ENCODE assay signal across 17 cellular contexts in genomic region chr6:102398788-102399390, GRCh38.
"Had no signal": no experiment of that assay in that cellular context is flagged by ENCODE, and none has a peak within 500 bp of the region (broad histone marks: within the 10 kb centered on the region; RNA-seq: fewer than 3 reads in every experiment).

No MANE protein-coding gene starts in this region.

- H3K27ac ChIP-seq: left ventricle myocardium inferior, suprapubic skin had no signal

- ATAC-seq: activated CD4-positive, CD25-positive, alpha-beta regulatory T cell treated with anti-CD3 and anti-CD28 coated beads, Interleukin-2, amount 50 U/mL, for 24 hours; natural killer cell; right cardiac atrium had no signal

- H3K4me1 Mint-ChIP-seq: activated naive CD8-positive, alpha-beta T cell treated with anti-CD3 and anti-CD28 coated beads, Interleukin-2, amount 10 ng/mL, durations not matched to agents 7 days and 5 days; memory B cell; natural killer cell had no signal

- H3K4me3 ChIP-seq: left ventricle myocardium inferior, suprapubic skin had no signal

- H3K9me3 Mint-ChIP-seq: activated naive CD8-positive, alpha-beta T cell treated with anti-CD3 and anti-CD28 coated beads, Interleukin-2, amount 10 ng/mL, durations not matched to agents 7 days and 5 days; stimulated activated naive CD8-positive, alpha-beta T cell treated with anti-CD3 and anti-CD28 coated beads, Interleukin-15, Interleukin-2, amounts not matched to agents 100 ng/mL and 50 ng/mL, for 24 hours had no signal

- DNase-seq: activated CD4-positive, alpha-beta T cell treated with anti-CD3 and anti-CD28 coated beads, Interleukin-2, amount 50 U/mL, for 1 hour; activated naive CD8-positive, alpha-beta T cell treated with anti-CD3 and anti-CD28 coated beads, Interleukin-2, amount 10 ng/mL, durations not matched to agents 7 days and 5 days; anterior cingulate cortex; dermis blood vessel endothelial cell; erythroblast; kidney; left ventricle myocardium inferior; natural killer cell; occipital lobe; right cardiac atrium; small intestine; trophoblast cell had no signal

- H3K27me3 ChIP-seq: suprapubic skin had no signal

- H3K27me3 Mint-ChIP-seq: activated naive CD8-positive, alpha-beta T cell treated with anti-CD3 and anti-CD28 coated beads, Interleukin-2, amount 10 ng/mL, durations not matched to agents 7 days and 5 days; memory B cell; stimulated activated naive CD8-positive, alpha-beta T cell treated with anti-CD3 and anti-CD28 coated beads, Interleukin-15, Interleukin-2, amounts not matched to agents 100 ng/mL and 50 ng/mL, for 24 hours had no signal

- H3K27ac Mint-ChIP-seq: activated naive CD8-positive, alpha-beta T cell treated with anti-CD3 and anti-CD28 coated beads, Interleukin-2, amount 10 ng/mL, durations not matched to agents 7 days and 5 days; activated T-helper 1 cell treated with anti-CD3 and anti-CD28 coated beads, Interleukin-12 subunit alpha, Interleukin-12 subunit beta, Interleukin-2, Interleukin-4 antibody, amounts not matched to agents 30 ng/mL and 10 ng/mL and 1 ng/mL, durations not matched to agents 14 hours and 24 hours and 36 hours; memory B cell; natural killer cell; stimulated activated naive CD8-positive, alpha-beta T cell treated with anti-CD3 and anti-CD28 coated beads, Interleukin-15, Interleukin-2, amounts not matched to agents 100 ng/mL and 50 ng/mL, for 24 hours had no signal

- H3K36me3 ChIP-seq: left ventricle myocardium inferior, suprapubic skin had no signal

- H3K4me3 Mint-ChIP-seq: activated naive CD8-positive, alpha-beta T cell treated with anti-CD3 and anti-CD28 coated beads, Interleukin-2, amount 10 ng/mL, durations not matched to agents 7 days and 5 days; activated T-helper 1 cell treated with anti-CD3 and anti-CD28 coated beads, Interleukin-12 subunit alpha, Interleukin-12 subunit beta, Interleukin-2, Interleukin-4 antibody, amounts not matched to agents 30 ng/mL and 10 ng/mL and 1 ng/mL, durations not matched to agents 14 hours and 24 hours and 36 hours; memory B cell; natural killer cell; stimulated activated naive CD8-positive, alpha-beta T cell treated with anti-CD3 and anti-CD28 coated beads, Interleukin-15, Interleukin-2, amounts not matched to agents 100 ng/mL and 50 ng/mL, for 24 hours had no signal

- H3K9me3 ChIP-seq: suprapubic skin had no signal

- H3K4me1 ChIP-seq: left ventricle myocardium inferior, suprapubic skin had no signal

- H3K36me3 Mint-ChIP-seq: activated naive CD8-positive, alpha-beta T cell treated with anti-CD3 and anti-CD28 coated beads, Interleukin-2, amount 10 ng/mL, durations not matched to agents 7 days and 5 days; memory B cell had no signal
